Comparison of ENCODE assay signal across 21 cellular contexts in the genomic region with DNA sequence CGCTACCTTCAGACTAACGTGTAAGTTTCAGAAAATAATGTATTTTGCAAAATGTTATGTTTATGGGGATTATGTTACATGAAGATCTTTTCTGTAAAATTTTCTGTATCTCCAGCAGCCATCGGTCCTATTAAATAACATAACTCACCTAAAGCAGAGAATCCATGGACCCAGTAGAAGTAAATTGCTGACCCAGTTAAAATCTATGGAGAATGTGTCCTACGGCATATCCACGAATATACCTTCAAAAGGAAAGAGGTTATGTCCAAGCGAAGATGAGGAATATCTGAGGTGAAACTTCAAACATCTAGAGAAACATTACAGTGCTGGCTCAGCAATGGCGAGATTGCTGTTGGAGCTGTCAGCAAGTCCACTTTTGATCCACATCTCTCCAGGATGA.
A peak's percentile ranks its signal among the peaks of the same experiment; 100 is the strongest.
DNase-seq lines count a peak whose midpoint lies in the region; ATAC-seq, FAIRE-seq and TF ChIP-seq lines count a peak whose summit lies in the region.
"Had no signal": no experiment of that assay in that cellular context is flagged by ENCODE, and none has a peak within 500 bp of the region (broad histone marks: within the 10 kb centered on the region; RNA-seq: fewer than 3 reads in every experiment).

No MANE protein-coding gene starts in this region.

- H3K9ac ChIP-seq in HepG2 (ENCODE audit: insufficient read depth, low read depth, low read length), result no peak overlapping the region
- H3K9ac ChIP-seq in OCI-LY1 (ENCODE audit: low read length), result peak overlapping the region; percentile 23; the same call in 1 of the 2 replicates
- H3K9ac ChIP-seq: BLaER1 had no signal

- no peak for FAIRE-seq in HepG2 (lab: Jason Lieb, UNC)
- FAIRE-seq: A204.1, D721Med, G401.6, GM12891, GM19239 had no signal

- H3K4me1 ChIP-seq in HepG2 (ENCODE audit: insufficient read depth, low read length) (no peaks in the 10 kb centered on the region), right lobe of liver (no peaks in the 10 kb centered on the region), OCI-LY1 (ENCODE audit: insufficient read depth, low read length, severe bottlenecking) (peaks cover 88% of the 10 kb centered on the region), osteoblast (ENCODE audit: insufficient read depth, low read length) (no peaks in the 10 kb centered on the region)
- H3K4me1 ChIP-seq: BE2C, BLaER1, Caco-2 had no signal

- POLR2A ChIA-PET in HepG2 (lab: Yijun Ruan, JAX), result no interaction called here

- CTCF ChIA-PET in HepG2 (lab: Yijun Ruan, JAX; ENCODE audit: low intra/inter-chr PET ratio, low total read pairs), result no interaction called here

- H3K27ac ChIP-seq in HepG2 (ENCODE audit: extremely low read length, insufficient read depth, low read length) (no peak overlapping the region), right lobe of liver (no peak overlapping the region), OCI-LY1 (ENCODE audit: low read depth, low read length, poor library complexity, severe bottlenecking) (peak overlapping the region; percentile 74), osteoblast (ENCODE audit: low read depth, low read length) (no peak overlapping the region)
- H3K27ac ChIP-seq: BLaER1 had no signal

- no peaks in the 10 kb centered on the region for H3F3A ChIP-seq in OCI-LY1 (ENCODE audit: insufficient read depth, low read length)

- TF ChIP-seq EP300 in HepG2 (IDR thresholded peaks at IDR 0.05; ENCODE audit: low read depth in 2 of 2, low read length in 2 of 2) (no peak), HepG2 (CRISPR knock-in tag; IDR thresholded peaks at IDR 0.05; ENCODE audit: borderline replicate concordance) (no peak)

- WGBS in HepG2 (ENCODE audit: low lambda C conversion rate), result 14% methylated on average over 7 of the region's 7 CpGs
- 57% methylated on average over 7 of the region's 7 CpGs for WGBS in right lobe of liver (ENCODE audit: insufficient coverage, low coverage, low lambda C conversion rate, missing lambda C conversion rate)

- H3K9me2 ChIP-seq in OCI-LY1 (ENCODE audit: low read depth, low read length), result no peaks in the 10 kb centered on the region

- DNase-seq in HepG2 (ENCODE audit: low spot score) (no peak), right lobe of liver (no peak), osteoblast (ENCODE audit: insufficient read length, low spot score, missing footprints) (no peak)
- DNase-seq: 8988T; ACHN; BE2C; C1 segment of cervical spinal cord; Caco-2; Calu3; CD4-positive, alpha-beta memory T cell; CD4-positive, CD25-positive, alpha-beta regulatory T cell; DMS79 treated with DMSO at 0.1 percent for 48 hours; GF-D8 had no signal

- no peak overlapping the region for H2AFZ ChIP-seq in HepG2 (ENCODE audit: low read length)
- no peak overlapping the region for H2AFZ ChIP-seq in OCI-LY1 (ENCODE audit: low read length)
- no peak overlapping the region for H2AFZ ChIP-seq in osteoblast (ENCODE audit: low read length)

- H3K36me3 ChIP-seq in HepG2 (replicated peaks in 1 of 2; ENCODE audit: control insufficient read depth in 1 of 2, insufficient read depth in 2 of 2, low read length in 2 of 2), result no peaks in the 10 kb centered on the region
- no peaks in the 10 kb centered on the region for H3K36me3 ChIP-seq in right lobe of liver
- H3K36me3 ChIP-seq in OCI-LY1 (ENCODE audit: insufficient read depth, low read length), result no peaks in the 10 kb centered on the region; the same call in 1 of the 2 replicates
- no peaks in the 10 kb centered on the region for H3K36me3 ChIP-seq in osteoblast (ENCODE audit: insufficient read depth, low read length)
- H3K36me3 ChIP-seq: BE2C, BLaER1 had no signal

- no peaks in the 10 kb centered on the region for H3K79me2 ChIP-seq in HepG2 (ENCODE audit: insufficient read depth, low read length)
- H3K79me2 ChIP-seq in OCI-LY1 (ENCODE audit: insufficient read depth, low read length), result no peaks in the 10 kb centered on the region
- H3K79me2 ChIP-seq in osteoblast (ENCODE audit: insufficient read depth, low read length), result no peaks in the 10 kb centered on the region

- peaks cover 14% of the 10 kb centered on the region for H3K9me3 ChIP-seq in HepG2 (ENCODE audit: low read length)
- no peaks in the 10 kb centered on the region for H3K9me3 ChIP-seq in right lobe of liver
- H3K9me3 ChIP-seq in OCI-LY1 (ENCODE audit: low read length), result 0 out of 2 replicates have a peak, but pooled peaks cover 3% of the 10 kb centered on the region
- H3K9me3 ChIP-seq in osteoblast (ENCODE audit: low read depth, low read length), result no peaks in the 10 kb centered on the region
- H3K9me3 ChIP-seq: BE2C, Caco-2 had no signal

- no peak overlapping the region for H3K4me3 ChIP-seq in HepG2 (replicated peaks in 1 of 3; ENCODE audit: insufficient read depth in 1 of 3, low read depth in 2 of 3, low read length in 3 of 3)
- no peak overlapping the region for H3K4me3 ChIP-seq in right lobe of liver
- no peak overlapping the region for H3K4me3 ChIP-seq in OCI-LY1 (ENCODE audit: low read depth, low read length, poor library complexity, severe bottlenecking)
- no peak overlapping the region for H3K4me3 ChIP-seq in osteoblast (ENCODE audit: insufficient read depth, low read length)
- H3K4me3 ChIP-seq: BLaER1 had no signal

- no peaks in the 10 kb centered on the region for H4K20me1 ChIP-seq in HepG2 (ENCODE audit: insufficient read depth, low read length)
- no peaks in the 10 kb centered on the region for H4K20me1 ChIP-seq in OCI-LY1 (ENCODE audit: insufficient read depth, low read length)
- no peaks in the 10 kb centered on the region for H4K20me1 ChIP-seq in osteoblast (ENCODE audit: insufficient read depth, low read length)
- H4K20me1 ChIP-seq: BLaER1 had no signal

- TF ChIP-seq POLR2A in HepG2 (IDR thresholded peaks at IDR 0.05; ENCODE audit: insufficient read depth in 1 of 2, low read depth in 2 of 2, low read length in 2 of 2), result no peak
- TF ChIP-seq POLR2A in right lobe of liver (IDR thresholded peaks at IDR 0.05), result no peak

- no peak for TF ChIP-seq RAD21 in HepG2 (CRISPR knock-in tag; IDR thresholded peaks at IDR 0.05)

- H3K27me3 ChIP-seq in HepG2 (ENCODE audit: control insufficient read depth in 1 of 2, insufficient read depth in 2 of 2, low read length in 2 of 2), result no peaks in the 10 kb centered on the region; a peak in 1 of 5 replicates
- H3K27me3 ChIP-seq in right lobe of liver, result no peaks in the 10 kb centered on the region
- H3K27me3 ChIP-seq in OCI-LY1 (ENCODE audit: insufficient read depth, low read length), result no peaks in the 10 kb centered on the region
- no peaks in the 10 kb centered on the region for H3K27me3 ChIP-seq in osteoblast (ENCODE audit: insufficient read depth, low read length)
- H3K27me3 ChIP-seq: BE2C, BLaER1 had no signal

- H3K4me2 ChIP-seq in HepG2 (ENCODE audit: low read depth, low read length) (no peak overlapping the region), OCI-LY1 (ENCODE audit: low read length) (peak overlapping the region; percentile 41; the same call in 1 of the 2 replicates), osteoblast (ENCODE audit: insufficient read depth, low read length) (no peak overlapping the region)
- H3K4me2 ChIP-seq: BLaER1 had no signal

- in situ Hi-C loops in HepG2 (cut with HindIII; ENCODE audit: extremely low pct_ligation_motif_present, low pct_unique_long_range_greater_than_20kb), result no loop called here

- BruUV-seq in HepG2 (replicated peaks; lab: Mats Ljungman, UMichigan), result no TSS peak

- ATAC-seq in HepG2, result no peak
- no peak for ATAC-seq in right lobe of liver
- ATAC-seq in HG02973 (IDR thresholded peaks at IDR 0.05; ENCODE audit: unreplicated experiment), result no peak

- TF ChIP-seq CTCF in HepG2 (CRISPR knock-in tag; IDR thresholded peaks at IDR 0.05) (no peak), right lobe of liver (IDR thresholded peaks at IDR 0.05) (no peak), OCI-LY1 (IDR thresholded peaks at IDR 0.05; ENCODE audit: low read length) (no peak), osteoblast (IDR thresholded peaks at IDR 0.05; ENCODE audit: extremely low read depth, low read depth, low read length) (no peak)

- intact Hi-C loops in HepG2 (cut with micrococcal nuclease; ENCODE audit: unreplicated experiment), result no loop called here
- intact Hi-C loops in right lobe of liver (cut with DNase I), result no loop called here

TF ChIP-seq in HepG2, 621 proteins besides CTCF, POLR2A, EP300 and RAD21:
- TF ChIP-seq EED (CRISPR knock-in tag; IDR thresholded peaks at IDR 0.05) (no peak), MAFF (IDR thresholded peaks at IDR 0.05; ENCODE audit: low read depth, low read length) (peak; percentile 53; the same call in 1 of the 2 replicates), MAFK (conservative IDR thresholded peaks at IDR 0.05 in 1 of 2, IDR thresholded peaks at IDR 0.05 in 1 of 2; ENCODE audit: low read length in 2 of 2) (peak; percentile 36 to 61)
- TF ChIP-seq, protein P1, sequence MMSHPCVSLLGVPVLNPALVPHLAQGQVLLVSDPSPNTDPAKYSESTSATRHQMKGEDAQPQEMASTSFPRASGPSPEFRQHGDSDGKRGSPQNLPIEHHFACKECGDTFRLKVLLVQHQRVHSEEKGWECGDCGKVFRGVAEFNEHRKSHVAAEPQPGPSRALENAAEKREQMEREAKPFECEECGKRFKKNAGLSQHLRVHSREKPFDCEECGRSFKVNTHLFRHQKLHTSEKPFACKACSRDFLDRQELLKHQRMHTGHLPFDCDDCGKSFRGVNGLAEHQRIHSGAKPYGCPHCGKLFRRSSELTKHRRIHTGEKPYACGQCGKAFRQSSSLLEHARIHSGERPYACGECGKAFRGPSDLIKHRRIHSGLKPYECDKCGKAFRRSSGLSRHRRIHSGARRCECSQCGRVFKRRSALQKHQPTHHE (CRISPR knock-in tag; IDR thresholded peaks at IDR 0.05; ENCODE audit: borderline replicate concordance), result no peak
